11 cellular contexts compared by ENCODE assay signal in genomic region chr7:128742206-128742605, GRCh38. TPM values are rescaled to one million over a fixed set of nuclear protein-coding genes. Genes with fewer than 3 reads are reported as not detected.
DNase-seq lines count a peak whose midpoint lies in the region; ATAC-seq and TF ChIP-seq lines count a peak whose summit lies in the region.
"Had no signal": no experiment of that assay in that cellular context is flagged by ENCODE, and none has a peak within 500 bp of the region (broad histone marks: within the 10 kb centered on the region; RNA-seq: fewer than 3 reads in every experiment).

No MANE protein-coding gene starts in this region.

- no peak for TF ChIP-seq POLR2A in gastrocnemius medialis (IDR thresholded peaks at IDR 0.05)
- no peak for TF ChIP-seq POLR2A in upper lobe of left lung (IDR thresholded peaks at IDR 0.05)

- TF ChIP-seq CTCF in DND-41 (IDR thresholded peaks at IDR 0.05; ENCODE audit: borderline replicate concordance, extremely low read depth, low read length, poor library complexity, severe bottlenecking) (no peak), PC-9 (conservative IDR thresholded peaks at IDR 0.05) (no peak), epithelial cell of esophagus (IDR thresholded peaks at IDR 0.05; ENCODE audit: insufficient read depth, low read depth, low read length, missing control alignments) (no peak), gastrocnemius medialis (IDR thresholded peaks at IDR 0.05 in 4 of 5, conservative IDR thresholded peaks at IDR 0.05 in 1 of 5) (no peak), upper lobe of left lung (IDR thresholded peaks at IDR 0.05) (no peak)

- CTCF ChIA-PET in PC-9 (lab: Charles Lee) = no interaction called here

- no peak overlapping the region for H3K9ac ChIP-seq in DND-41 (ENCODE audit: low read depth, low read length)

- no peaks in the 10 kb centered on the region for H3K9me2 ChIP-seq in PC-9 (ENCODE audit: insufficient read depth)

- H3K4me1 ChIP-seq in DND-41 (ENCODE audit: insufficient read depth, low read length) (peaks cover 39% of the 10 kb centered on the region), PC-9 (replicated peaks; ENCODE audit: insufficient read depth) (peaks cover 41% of the 10 kb centered on the region), gastrocnemius medialis (peaks cover 35 to 40% of the 10 kb centered on the region in 2 donors), upper lobe of left lung (peaks cover 21 to 52% (median 30%) of the 10 kb centered on the region in 4 donors)

- H3K4me2 ChIP-seq in DND-41 (ENCODE audit: insufficient read depth, low read length) (0 out of 2 replicates have a peak overlapping the region, but pooled peaks have one; percentile 0), PC-9 (peak overlapping the region; percentile 100)

- H4K20me1 ChIP-seq in DND-41 (ENCODE audit: insufficient read depth, low read length) = peaks cover 62% of the 10 kb centered on the region
- peaks cover 68% of the 10 kb centered on the region for H4K20me1 ChIP-seq in PC-9 (ENCODE audit: insufficient read depth)

- 66 to 70% methylated on average over 4 of the region's 4 CpGs for WGBS in upper lobe of left lung, 2 donors

- H3K9me3 ChIP-seq in DND-41 (ENCODE audit: insufficient read depth, low read length, severe bottlenecking) (no peaks in the 10 kb centered on the region), PC-9 (ENCODE audit: insufficient read depth, low read depth) (no peaks in the 10 kb centered on the region), gastrocnemius medialis (no peaks in the 10 kb centered on the region), upper lobe of left lung (no peaks in the 10 kb centered on the region)

- no peaks in the 10 kb centered on the region for H3K27me3 ChIP-seq in DND-41 (ENCODE audit: insufficient read depth, low read length, poor library complexity)
- no peaks in the 10 kb centered on the region for H3K27me3 ChIP-seq in PC-9 (ENCODE audit: insufficient read depth, low read depth)
- no peaks in the 10 kb centered on the region for H3K27me3 ChIP-seq in gastrocnemius medialis
- H3K27me3 ChIP-seq in upper lobe of left lung = no peaks in the 10 kb centered on the region

- H3K4me3 ChIP-seq in DND-41 (ENCODE audit: low read depth in 1 of 2, low read length in 2 of 2) (no peak overlapping the region), PC-9 (peak overlapping the region; percentile 17; the same call in 1 of the 2 replicates), epithelial cell of esophagus (ENCODE audit: low read length) (no peak overlapping the region), gastrocnemius medialis (no peak overlapping the region), upper lobe of left lung (no peak overlapping the region)

- H3K27ac ChIP-seq in DND-41 (ENCODE audit: low read length) (no peak overlapping the region), PC-9 (no peak overlapping the region), gastrocnemius medialis (peak overlapping the region; percentile 92 to 99 (median 95)), upper lobe of left lung (no peak overlapping the region)

- no TSS peak for BruUV-seq in PC-9 (replicated peaks; lab: Mats Ljungman, UMichigan)

- ATAC-seq in DND-41 (ENCODE audit: insufficient read depth, low read depth) = no peak
- ATAC-seq in gastrocnemius medialis = no peak
- no peak for ATAC-seq in upper lobe of left lung (ENCODE audit: low FRiP score in 2 of 2)
- ATAC-seq: activated T-cell treated with anti-CD3 and anti-CD28 coated beads, Interleukin-2, amount 50 U/mL, for 4 hours had no signal

- DNase-seq in DND-41 (no peak), PC-9 (peak in 1 of 2 experiments; percentile 46), epithelial cell of esophagus (ENCODE audit: low read depth) (peak; percentile 72), gastrocnemius medialis (no peak), NCI-H1417 (lab: John Stamatoyannopoulos, UW) (no peak), upper lobe of left lung (no peak), ureter (ENCODE audit: low spot score) (no peak)
- no peak for DNase-seq in activated CD8-positive, alpha-beta memory T cell treated with anti-CD3 and anti-CD28 coated beads, Interleukin-2, amount 50 U/mL, for 4 hours
- DNase-seq: activated T-cell treated with anti-CD3 and anti-CD28 coated beads, Interleukin-2, amount 50 U/mL, for 4 hours; hypothalamus; NCI-H2081 treated with DMSO at 0.1 percent for 48 hours had no signal

- H3K79me2 ChIP-seq in DND-41 (ENCODE audit: insufficient read depth, low read length) = peaks cover 81% of the 10 kb centered on the region
- H3K79me2 ChIP-seq in PC-9 (ENCODE audit: low read depth) = peaks cover 79% of the 10 kb centered on the region

- intact Hi-C loops in PC-9 (cut with micrococcal nuclease; ENCODE audit: unreplicated experiment) = no loop called here
- intact Hi-C loops in gastrocnemius medialis (cut with DNase I; ENCODE audit: low total_unique reads) = loop anchor here (5.0 kb wide), 1 partner anchor 125 kb away; a partner anchor contains a TSS

- POLR2A ChIA-PET in PC-9 (lab: Charles Lee; ENCODE audit: unreplicated experiment) = interaction anchor here (0.6 to 0.7 kb wide), 2 partner anchors 10 to 28 kb away, joined by 4 read pairs; no protein-coding TSS in a partner anchor

- H2AFZ ChIP-seq in DND-41 (ENCODE audit: low read depth, low read length) (no peak overlapping the region), PC-9 (no peak overlapping the region)

- TF ChIP-seq EP300 in upper lobe of left lung (IDR thresholded peaks at IDR 0.05) = no peak

- in situ Hi-C loops in gastrocnemius medialis (cut with MboI; ENCODE audit: low sequenced_read_pairs in 4 of 4) = loop anchor here in 1 of 4 donors (10.0 kb wide), 1 partner anchor 123 kb away; the partner anchor contains the start of gene ATP6V1F

- peaks cover 11% of the 10 kb centered on the region for H3K36me3 ChIP-seq in DND-41 (ENCODE audit: insufficient read depth, low read length)
- peaks cover 20% of the 10 kb centered on the region; the same call in 1 of the 2 replicates for H3K36me3 ChIP-seq in PC-9 (ENCODE audit: low read depth)
- no peaks in the 10 kb centered on the region for H3K36me3 ChIP-seq in gastrocnemius medialis
- H3K36me3 ChIP-seq in upper lobe of left lung = no peaks in the 10 kb centered on the region

- peaks cover 16% of the 10 kb centered on the region for H3F3A ChIP-seq in PC-9 (ENCODE audit: insufficient read depth, low read depth)

RNA-seq across cellular contexts. Expression of gene CALU, which starts 3.0 kb away (rescaled TPM):
- total RNA-seq in PC-9 (2021) = 109 and 152 TPM in 2 replicates
- 100 to 1,000 TPM in 2 of 4 donors, 10 to 100 TPM in 2; 40.1 to 115 (median 90.6) TPM for total RNA-seq in gastrocnemius medialis
- total RNA-seq in upper lobe of left lung = 100 to 1,000 TPM in 2 of 6 donors, 10 to 100 TPM in 4; 25.1 to 113 (median 76.6) TPM
- 82.5 TPM for total RNA-seq in ureter

RNA-seq across cellular contexts. Expression of gene OPN1SW, which starts 33.4 kb away (rescaled TPM):
- not detected in 2 replicates for total RNA-seq in PC-9 (2021)
- not detected for total RNA-seq in gastrocnemius medialis
- not detected for total RNA-seq in upper lobe of left lung
- total RNA-seq in ureter = not detected
- total RNA-seq: activated T-cell treated with anti-CD3 and anti-CD28 coated beads, Interleukin-2, amount 50 U/mL, for 4 hours had no signal

RNA-seq across cellular contexts. Expression of gene CCDC136, which starts 49.6 kb away (rescaled TPM):
- 7.1 and 9.8 TPM in 2 replicates for total RNA-seq in PC-9 (2021)
- 10 to 100 TPM in 2 of 4 donors, 1 to 10 TPM in 1, under 1 TPM in 1; 0.61 to 15.8 (median 9.3) TPM for total RNA-seq in gastrocnemius medialis
- total RNA-seq in upper lobe of left lung = 1 to 10 TPM in 5 of 6 donors, under 1 TPM in 1; 0.46 to 7.2 (median 2.2) TPM
- 12.5 TPM for total RNA-seq in ureter

Comparison
In these comparisons a context has a peak if more than half of its experiments do, and no peak if none do; other contexts are left out.
1. H3K27ac ChIP-seq: peak in gastrocnemius medialis (4 of 4); none in DND-41 (single experiment), PC-9 (single experiment) and upper lobe of left lung (0 of 4).